In the genomic region with DNA sequence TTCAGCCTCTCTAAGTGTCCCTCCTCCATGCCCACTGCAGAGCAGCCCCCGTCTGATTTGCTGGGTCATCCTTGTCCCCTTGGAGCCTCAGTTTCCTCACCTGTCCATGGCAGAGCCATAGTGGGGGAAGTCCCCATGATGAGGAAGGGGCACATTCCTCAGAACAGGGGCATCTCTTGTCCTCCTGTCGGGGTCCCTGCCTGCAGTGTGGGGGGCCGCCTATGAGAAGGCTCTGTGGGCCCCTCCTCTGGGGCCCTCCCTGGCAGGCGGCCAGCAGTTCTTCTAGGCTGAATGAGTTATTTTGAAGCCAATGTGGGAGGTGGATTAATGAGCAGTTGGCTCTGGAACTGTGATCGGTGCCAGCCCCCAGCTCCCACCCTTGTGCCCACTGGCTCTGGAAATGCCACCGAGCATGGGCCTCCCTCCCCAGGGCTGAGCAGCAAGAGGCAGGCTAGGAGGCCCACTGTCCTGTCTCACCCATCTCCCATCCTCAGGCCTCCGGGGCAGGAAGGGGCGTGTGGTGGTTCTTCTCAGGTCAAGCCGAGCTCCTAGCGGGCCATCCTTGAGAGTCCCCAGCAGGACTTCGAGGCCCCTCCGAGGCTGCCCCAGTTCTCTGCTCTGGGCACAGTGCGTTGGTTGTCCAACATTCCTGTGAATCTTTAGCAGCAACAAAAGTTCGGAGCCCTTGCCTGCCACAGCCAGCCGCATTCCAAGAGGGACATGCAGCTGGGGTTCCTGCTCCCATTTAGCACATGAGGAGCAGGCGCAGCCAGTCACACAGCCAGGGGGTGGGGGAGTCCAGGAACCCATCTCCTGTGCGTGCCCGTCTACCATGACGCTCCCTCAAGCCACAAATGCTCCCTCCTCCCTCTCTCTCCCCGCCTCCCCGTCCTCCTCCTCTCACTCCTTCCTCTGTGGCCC, we compare ENCODE assay signal across 20 cellular contexts. TPM values are rescaled to one million over a fixed set of nuclear protein-coding genes. Genes with fewer than 3 reads are reported as not detected.
DNase-seq lines count a peak whose midpoint lies in the region; ATAC-seq, FAIRE-seq and TF ChIP-seq lines count a peak whose summit lies in the region.
"Had no signal": no experiment of that assay in that cellular context is flagged by ENCODE, and none has a peak within 500 bp of the region (broad histone marks: within the 10 kb centered on the region; RNA-seq: fewer than 3 reads in every experiment).

No MANE protein-coding gene starts in this region.

- TF ChIP-seq RAD21 in SK-N-SH (IDR thresholded peaks at IDR 0.05; ENCODE audit: low read length): no peak
- TF ChIP-seq RAD21 in K562 (CRISPR knock-in tag; conservative IDR thresholded peaks at IDR 0.05 in 1 of 2, IDR thresholded peaks at IDR 0.05 in 1 of 2): no peak

- H3K79me2 ChIP-seq in SK-N-SH (ENCODE audit: insufficient read depth): no peaks in the 10 kb centered on the region
- no peaks in the 10 kb centered on the region for H3K79me2 ChIP-seq in K562 (ENCODE audit: control insufficient read depth, insufficient read depth, low read length)

- no peak overlapping the region for H3K4me3 Mint-ChIP-seq in mesothelial cell of epicardium

- H3K9ac ChIP-seq in SK-N-SH: no peak overlapping the region
- H3K9ac ChIP-seq in K562 (ENCODE audit: insufficient read depth in 1 of 2, low read depth in 2 of 2, low read length in 2 of 2): 0 out of 4 replicates have a peak overlapping the region, but pooled peaks of 1 of the 2 experiments have one; percentile 4

- H4K20me1 ChIP-seq in SK-N-SH (ENCODE audit: insufficient read depth) (no peaks in the 10 kb centered on the region), K562 (replicated peaks; ENCODE audit: control insufficient read depth, insufficient read depth, low read length) (peaks cover 15% of the 10 kb centered on the region)

- WGBS in SK-N-SH (ENCODE audit: low lambda C conversion rate): 97% methylated on average over 12 of the region's 21 CpGs
- under 1% methylated on average over 19 of the region's 21 CpGs for WGBS in K562 (ENCODE audit: insufficient coverage, low coverage, missing lambda C conversion rate)
- WGBS in aorta, 2 donors: 68 to 79% methylated on average over 21 of the region's 21 CpGs

- H3K4me3 ChIP-seq in SK-N-SH (ENCODE audit: low read depth in 2 of 2, low read length in 1 of 2): no peak overlapping the region
- no peak overlapping the region for H3K4me3 ChIP-seq in K562
- H3K4me3 ChIP-seq in aorta (ENCODE audit: low read length in 2 of 2): no peak overlapping the region
- H3K4me3 ChIP-seq in breast epithelium: no peak overlapping the region
- H3K4me3 ChIP-seq: MG63 had no signal

- no TSS peak for BruUV-seq in K562 (replicated peaks; lab: Mats Ljungman, UMichigan)

- POLR2A ChIA-PET in SK-N-SH (lab: Yijun Ruan, JAX) (no interaction called here), K562 (lab: Yijun Ruan, JAX) (interaction anchor here (0.6 to 1.7 kb wide), 2 partner anchors 13 to 151 kb away, joined by 3 to 6 read pairs; no protein-coding TSS in a partner anchor)

- in situ Hi-C loops in K562 (cut with MboI): no loop called here

- peak overlapping the region; percentile 54 for H3K27ac Mint-ChIP-seq in mesothelial cell of epicardium

- H3K36me3 Mint-ChIP-seq in mesothelial cell of epicardium: no peaks in the 10 kb centered on the region

- no peak for TF ChIP-seq POLR2A in K562 (conservative IDR thresholded peaks at IDR 0.05)
- TF ChIP-seq POLR2A in breast epithelium (IDR thresholded peaks at IDR 0.05): no peak

- intact Hi-C loops in K562 (cut with micrococcal nuclease): loop anchor here (10.0 kb wide), 1 partner anchor 392 kb away; no protein-coding TSS in a partner anchor
- intact Hi-C loops in aorta (cut with DNase I): no loop called here
- intact Hi-C loops in breast epithelium (cut with DNase I; ENCODE audit: low total_unique reads): no loop called here

- H3K27me3 ChIP-seq in SK-N-SH (ENCODE audit: insufficient read depth) (no peaks in the 10 kb centered on the region), K562 (ENCODE audit: control insufficient read depth in 2 of 2, insufficient read depth in 2 of 2, low read length in 2 of 2) (peaks cover 18 to 49% of the 10 kb centered on the region in 2 experiments), aorta (ENCODE audit: control insufficient read depth in 1 of 2, insufficient read depth in 2 of 2, low read length in 1 of 2) (no peaks in the 10 kb centered on the region), breast epithelium (no peaks in the 10 kb centered on the region)
- H3K27me3 ChIP-seq: MG63 had no signal

- H3K27ac ChIP-seq in SK-N-SH (ENCODE audit: low read depth in 2 of 2, low read length in 1 of 2) (no peak overlapping the region), K562 (ENCODE audit: extremely low read depth, low read depth, low read length) (no peak overlapping the region), aorta (ENCODE audit: low read depth in 1 of 2, low read length in 2 of 2) (no peak overlapping the region), breast epithelium (no peak overlapping the region)

- no peaks in the 10 kb centered on the region for H3K9me3 ChIP-seq in SK-N-SH
- H3K9me3 ChIP-seq in K562 (replicated peaks; ENCODE audit: control insufficient read depth, insufficient read depth, low read depth, low read length): peaks cover 3% of the 10 kb centered on the region; the same call in 1 of the 2 replicates
- no peaks in the 10 kb centered on the region for H3K9me3 ChIP-seq in aorta (ENCODE audit: control insufficient read depth, low read length)
- no peaks in the 10 kb centered on the region for H3K9me3 ChIP-seq in breast epithelium
- H3K9me3 ChIP-seq: MG63 had no signal

- peaks cover 6 to 22% of the 10 kb centered on the region in 2 experiments; a peak in 3 of 4 replicates for H3K4me1 ChIP-seq in SK-N-SH (ENCODE audit: control insufficient read depth in 1 of 2, insufficient read depth in 2 of 2, low read depth in 1 of 2, low read length in 1 of 2)
- H3K4me1 ChIP-seq in K562 (replicated peaks in 1 of 2; ENCODE audit: control insufficient read depth in 2 of 2, insufficient read depth in 2 of 2, low read length in 2 of 2): peaks cover 0 to 19% of the 10 kb centered on the region in 2 experiments; a peak in 2 of 5 replicates
- no peaks in the 10 kb centered on the region for H3K4me1 ChIP-seq in aorta (ENCODE audit: control insufficient read depth in 1 of 2, insufficient read depth in 2 of 2, low read length in 2 of 2)
- H3K4me1 ChIP-seq in breast epithelium: peaks cover under 1 to 11% of the 10 kb centered on the region in 2 donors

- ATAC-seq in SK-N-SH treated with all-trans-retinoic acid at 6 μM for 48 hours (no peak), K562 (no peak), aorta (ENCODE audit: low FRiP score) (no peak)
- ATAC-seq: HCT116 had no signal

- H3K4me1 Mint-ChIP-seq in mesothelial cell of epicardium: peaks cover 44% of the 10 kb centered on the region

- H3F3A ChIP-seq in SK-N-SH (replicated peaks; ENCODE audit: insufficient read depth): peaks cover 13% of the 10 kb centered on the region

- H3K9me2 ChIP-seq in SK-N-SH: no peaks in the 10 kb centered on the region

- no peak for FAIRE-seq in K562 (lab: Jason Lieb, UNC)
- FAIRE-seq: GM12891 had no signal

- H3K9me3 Mint-ChIP-seq in mesothelial cell of epicardium: no peaks in the 10 kb centered on the region

- H2AFZ ChIP-seq in SK-N-SH (ENCODE audit: low read depth): no peak overlapping the region
- H2AFZ ChIP-seq in K562 (ENCODE audit: low read depth, low read length): no peak overlapping the region

- no peaks in the 10 kb centered on the region for H3K27me3 Mint-ChIP-seq in mesothelial cell of epicardium (ENCODE audit: low read depth)

- peaks cover 2% of the 10 kb centered on the region for H3K9me1 ChIP-seq in K562 (ENCODE audit: control insufficient read depth, insufficient read depth, low read length)

- TF ChIP-seq CTCF in SK-N-SH (IDR thresholded peaks at IDR 0.05) (no peak), K562 (IDR thresholded peaks at IDR 0.05 in 2 of 3, conservative IDR thresholded peaks at IDR 0.05 in 1 of 3; ENCODE audit: insufficient read depth in 2 of 3, low read depth in 1 of 3, low read length in 3 of 3) (no peak), mesothelial cell of epicardium (IDR thresholded peaks at IDR 0.05; ENCODE audit: unreplicated experiment) (no peak), breast epithelium (IDR thresholded peaks at IDR 0.05) (no peak)

- DNase-seq in SK-N-SH (peak; percentile 12), K562 (ENCODE audit: extremely low read depth in 1 of 4, low spot score in 3 of 4) (no peak), mesothelial cell of epicardium (ENCODE audit: low spot score in 2 of 2, unreplicated experiment in 2 of 2) (no peak), aorta (peak; percentile 43 to 51), NCI-H1930 (lab: John Stamatoyannopoulos, UW) (no peak), GF-D8 (lab: John Stamatoyannopoulos, UW) (no peak), breast epithelium (ENCODE audit: low spot score in 2 of 2) (no peak)
- DNase-seq: AML-193; DMS79 treated with DMSO at 0.1 percent for 48 hours; GOT3; MG63; NCI-H1417; NCI-H187; NCI-H2107; NCI-H510A; NK-92 treated with Interleukin-12 subunit alpha and Interleukin-12 subunit beta, amount 100 ng/mL, for 24 hours had no signal

- no peak overlapping the region for H3K4me2 ChIP-seq in SK-N-SH
- no peak overlapping the region for H3K4me2 ChIP-seq in K562 (ENCODE audit: insufficient read depth, low read length)

- TF ChIP-seq EP300 in SK-N-SH (IDR thresholded peaks at IDR 0.05; ENCODE audit: borderline replicate concordance in 1 of 2, low read depth in 1 of 2, low read length in 1 of 2): no peak
- TF ChIP-seq EP300 in K562 (IDR thresholded peaks at IDR 0.05; ENCODE audit: low read length): no peak

- H3K36me3 ChIP-seq in SK-N-SH (replicated peaks in 1 of 2; ENCODE audit: control insufficient read depth in 1 of 2, insufficient read depth in 2 of 2, low read length in 1 of 2) (no peaks in the 10 kb centered on the region), K562 (ENCODE audit: control insufficient read depth, insufficient read depth, low read length) (no peaks in the 10 kb centered on the region), aorta (ENCODE audit: control insufficient read depth in 1 of 2, insufficient read depth in 2 of 2, low read length in 1 of 2) (no peaks in the 10 kb centered on the region), breast epithelium (no peaks in the 10 kb centered on the region)
- H3K36me3 ChIP-seq: MG63 had no signal

- CTCF ChIA-PET in SK-N-SH (lab: Yijun Ruan, JAX): interaction anchor here (0.6 to 2.3 kb wide), 4 partner anchors 8 to 963 kb away, joined by 3 to 8 read pairs (median 4); no protein-coding TSS in a partner anchor
- CTCF ChIA-PET in K562 (lab: Yijun Ruan, JAX; ENCODE audit: low intra/inter-chr PET ratio): no interaction called here

RNA-seq across cellular contexts. Expression of a gene that starts 57.2 kb away (rescaled TPM):
- polyA plus RNA-seq in SK-N-SH (2012; rRNA removed) (0.97 and 1.7 TPM in 2 replicates), K562 (2011; rRNA removed) (not detected in 2 replicates), K562 (2014; fragmentation: Illumina TruSeq; extraction: Trizol) (not detected in 2 replicates), K562 (2014; fragmentation: Nextera tagmentation; extraction: Ambion mirVana) (not detected), K562 (2014; rRNA removed) (not detected in 2 replicates), aorta (1 to 10 TPM in 1 of 2 donors, not detected in 1; 2.3 TPM)
- 0.77 and 0.84 TPM in 2 replicates for polyA plus RNA-seq in SK-N-SH (2012; cell fraction: cytosol; rRNA removed)
- 0.75 and 1.2 TPM in 2 replicates for polyA plus RNA-seq in SK-N-SH (2012; cell fraction: nucleus; rRNA removed)
- total RNA-seq in K562 (2011; cell fraction: chromatin; rRNA removed; ENCODE audit: low replicate concordance): not detected in 2 replicates
- not detected in 2 replicates for total RNA-seq in K562 (2011; cell fraction: nucleolus; rRNA removed)
- total RNA-seq in K562 (2011; cell fraction: nucleoplasm; rRNA removed): not detected in 2 replicates
- total RNA-seq in K562 (2014; rRNA removed) (not detected in 2 replicates), K562 (2014; rRNA removed; fragmentation: Illumina TruSeq; extraction: Trizol) (not detected in 2 replicates), K562 (2015; rRNA removed; fragmentation: Illumina TruSeq; extraction: Trizol) (not detected in 2 replicates), K562 (2021) (not detected in 2 replicates), mesothelial cell of epicardium (2.7 to 4.1 TPM (median 3.5 TPM) in 3 replicates), aorta (1 to 10 TPM in 1 of 2 donors, under 1 TPM in 1; 0.36 to 1.5 TPM), breast epithelium (1 to 10 TPM in 2 of 3 donors, not detected in 1; 2.3 to 3.8 TPM)
- not detected in 2 replicates for polyA plus RNA-seq in K562 (2011; cell fraction: cytosol; rRNA removed)
- polyA plus RNA-seq in K562 (2011; cell fraction: nucleus; rRNA removed): not detected in 2 replicates
- not detected in 2 replicates for polyA plus RNA-seq in K562 (2012)
- polyA minus RNA-seq in K562 (2011; rRNA and poly(A)+ RNA removed): not detected in 2 replicates
- polyA minus RNA-seq in K562 (2011; cell fraction: cytosol; rRNA and poly(A)+ RNA removed): not detected in 2 replicates
- not detected in 2 replicates for polyA minus RNA-seq in K562 (2011; cell fraction: nucleus; rRNA and poly(A)+ RNA removed)
- total RNA-seq: LHCN-M2 had no signal

Comparison
In these comparisons a context has a peak if more than half of its experiments do, and no peak if none do; other contexts are left out.
1. DNase-seq: peak in SK-N-SH (single experiment) and aorta (2 of 2); none in K562 (0 of 4), mesothelial cell of epicardium (0 of 2), NCI-H1930 (0 of 2), GF-D8 (single experiment) and breast epithelium (0 of 2).